13 cellular contexts compared by ENCODE assay signal in the genomic region with DNA sequence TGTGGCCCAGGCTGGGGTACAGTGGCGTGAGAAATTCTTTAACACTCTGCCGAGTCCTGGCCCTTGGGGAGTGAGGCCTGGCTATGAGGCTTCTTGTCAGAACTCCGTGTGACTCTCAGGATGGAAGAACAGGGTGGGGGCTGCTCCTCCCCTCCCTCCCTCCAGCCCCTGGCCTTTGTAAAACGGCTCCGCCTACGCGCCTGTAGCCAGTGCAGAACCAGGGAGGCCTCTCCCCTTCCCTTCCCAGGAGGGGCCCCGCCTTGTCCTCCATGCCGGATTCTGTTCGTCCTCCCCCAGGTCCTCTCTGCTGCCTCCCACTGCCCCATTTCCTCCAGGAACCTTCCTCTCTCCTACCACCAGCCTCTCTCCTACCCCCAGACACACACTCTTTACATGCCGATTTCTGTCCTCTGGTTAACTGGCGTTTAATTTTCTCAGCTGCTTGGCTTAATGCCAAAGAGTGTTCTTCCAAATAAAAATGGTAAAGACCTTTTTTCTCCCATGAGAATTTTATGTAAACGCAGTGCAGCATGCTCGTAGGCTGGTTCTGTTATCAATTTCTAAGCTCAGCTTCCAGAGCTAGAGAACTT. TPM values are rescaled to one million over a fixed set of nuclear protein-coding genes. Genes with fewer than 3 reads are reported as not detected.
DNase-seq lines count a peak whose midpoint lies in the region; ATAC-seq and TF ChIP-seq lines count a peak whose summit lies in the region.
"Had no signal": no experiment of that assay in that cellular context is flagged by ENCODE, and none has a peak within 500 bp of the region (broad histone marks: within the 10 kb centered on the region; RNA-seq: fewer than 3 reads in every experiment).

No MANE protein-coding gene starts in this region.

- peaks cover 0 to 7% (median 3%) of the 10 kb centered on the region in 4 donors for H3K36me3 ChIP-seq in esophagus muscularis mucosa
- peaks cover 11 to 14% of the 10 kb centered on the region in 2 donors for H3K36me3 ChIP-seq in neuronal stem cell (replicated peaks in 1 of 2; ENCODE audit: control insufficient read depth in 2 of 2, insufficient read depth in 2 of 2, low read length in 2 of 2)

- H2BK12ac ChIP-seq in neuronal stem cell (ENCODE audit: low read length) = no peak overlapping the region

- no peak overlapping the region for H3K14ac ChIP-seq in neuronal stem cell (ENCODE audit: low read length)

- no peak overlapping the region for H3K4me2 ChIP-seq in neuronal stem cell (ENCODE audit: insufficient read depth, low read length, poor library complexity, severe bottlenecking)

- H3K4me1 Mint-ChIP-seq in stimulated activated memory B cell treated with anti-CD40 and anti-IgM and Interleukin-4, amounts not matched to agents 10 μg/mL and 1 μg/mL and 100 μg/mL, for 72 hours = no peaks in the 10 kb centered on the region

- H3K9ac ChIP-seq in neuronal stem cell (ENCODE audit: low read depth, low read length, poor library complexity) = no peak overlapping the region

- no peak overlapping the region for H3K18ac ChIP-seq in neuronal stem cell (ENCODE audit: low read length)

- 17% methylated on average over 14 of the region's 14 CpGs for WGBS in esophagus muscularis mucosa
- no CpG with 5 or more reads among the region's 14 CpGs for WGBS in neuronal stem cell (ENCODE audit: extremely low coverage in 2 of 2, insufficient read length in 2 of 2, insufficient replicate concordance in 1 of 2), 2 donors

- H3K9me3 Mint-ChIP-seq in stimulated activated memory B cell treated with anti-CD40 and anti-IgM and Interleukin-4, amounts not matched to agents 10 μg/mL and 1 μg/mL and 100 μg/mL, for 72 hours = no peaks in the 10 kb centered on the region
- H3K9me3 Mint-ChIP-seq: CD4-positive, CD25-positive, alpha-beta regulatory T cell; central memory CD8-positive, alpha-beta T cell had no signal

- H3K4me1 ChIP-seq in esophagus muscularis mucosa = peaks cover 17 to 65% (median 54%) of the 10 kb centered on the region in 4 donors
- H3K4me1 ChIP-seq in neuronal stem cell (ENCODE audit: control insufficient read depth in 2 of 2, insufficient read depth in 1 of 2, low read depth in 1 of 2, low read length in 2 of 2) = peaks cover 26 to 32% of the 10 kb centered on the region in 2 donors

- H4K8ac ChIP-seq in neuronal stem cell (ENCODE audit: low read depth, low read length) = no peak overlapping the region

- H3K4ac ChIP-seq in neuronal stem cell (ENCODE audit: low read length) = no peak overlapping the region

- H2AFZ ChIP-seq in neuronal stem cell (ENCODE audit: low read length) = peak overlapping the region; percentile 25

- TF ChIP-seq POLR2A in esophagus muscularis mucosa (IDR thresholded peaks at IDR 0.05; ENCODE audit: low read depth) = no peak

- H2BK5ac ChIP-seq in neuronal stem cell (ENCODE audit: low read length) = no peak overlapping the region

- TF ChIP-seq CTCF in esophagus muscularis mucosa (IDR thresholded peaks at IDR 0.05) = no peak

- no peak overlapping the region for H2AK5ac ChIP-seq in neuronal stem cell (ENCODE audit: low read depth, low read length)

- H3K36me3 Mint-ChIP-seq in stimulated activated memory B cell treated with anti-CD40 and anti-IgM and Interleukin-4, amounts not matched to agents 10 μg/mL and 1 μg/mL and 100 μg/mL, for 72 hours = no peaks in the 10 kb centered on the region

- H3K27ac Mint-ChIP-seq in stimulated activated memory B cell treated with anti-CD40 and anti-IgM and Interleukin-4, amounts not matched to agents 10 μg/mL and 1 μg/mL and 100 μg/mL, for 72 hours = no peak overlapping the region
- H3K27ac Mint-ChIP-seq: HFFc6 had no signal

- H3K27me3 ChIP-seq in esophagus muscularis mucosa (no peaks in the 10 kb centered on the region), neuronal stem cell (ENCODE audit: control insufficient read depth in 3 of 3, insufficient read depth in 3 of 3, low read depth in 1 of 3, low read length in 3 of 3) (peaks cover 0 to 2% (median 0%) of the 10 kb centered on the region in 3 experiments)

- no peak for TF ChIP-seq EP300 in esophagus muscularis mucosa (IDR thresholded peaks at IDR 0.05)

- peaks cover 36% of the 10 kb centered on the region for H3K27me3 Mint-ChIP-seq in stimulated activated memory B cell treated with anti-CD40 and anti-IgM and Interleukin-4, amounts not matched to agents 10 μg/mL and 1 μg/mL and 100 μg/mL, for 72 hours
- H3K27me3 Mint-ChIP-seq: CD4-positive, CD25-positive, alpha-beta regulatory T cell had no signal

- peak; percentile 66 for DNase-seq in DMS79 treated with DMSO at 0.1 percent for 48 hours (lab: John Stamatoyannopoulos, UW)
- DNase-seq in NCI-H2171 treated with DMSO at 0.1 percent for 48 hours (lab: John Stamatoyannopoulos, UW) = peak; percentile 63
- peak; percentile 93 for DNase-seq in esophagus muscularis mucosa (ENCODE audit: extremely low spot score)
- peak; percentile 38 for DNase-seq in neuronal stem cell (ENCODE audit: low spot score)
- DNase-seq in HuH-7 (ENCODE audit: low spot score) = no peak
- no peak for DNase-seq in SW480 (ENCODE audit: low spot score)
- DNase-seq: CD4-positive, CD25-positive, alpha-beta regulatory T cell; HFFc6; stimulated activated naive CD4-positive, alpha-beta T cell treated with Interleukin-2 at 50 U/mL for 16 hours had no signal

- no peak overlapping the region for H3K23ac ChIP-seq in neuronal stem cell (ENCODE audit: low read depth, low read length, poor library complexity)

- no peak overlapping the region for H2BK15ac ChIP-seq in neuronal stem cell (ENCODE audit: low read length)

- H4K91ac ChIP-seq in neuronal stem cell (ENCODE audit: low read depth, low read length, poor library complexity) = no peak overlapping the region

- intact Hi-C loops in esophagus muscularis mucosa (cut with DNase I) = no loop called here

- peak overlapping the region; percentile 36 to 50 (median 44) for H3K4me3 ChIP-seq in esophagus muscularis mucosa
- no peak overlapping the region for H3K4me3 ChIP-seq in neuronal stem cell (ENCODE audit: low read length in 2 of 2)

- H3K27ac ChIP-seq in esophagus muscularis mucosa (replicated peaks in 1 of 4) (peak overlapping the region; percentile 66 to 77 (median 74)), neuronal stem cell (replicated peaks; ENCODE audit: low read length) (no peak overlapping the region)

- no peak for ATAC-seq in stimulated activated memory B cell treated with anti-CD40 and anti-IgM and Interleukin-4, amounts not matched to agents 10 μg/mL and 1 μg/mL and 100 μg/mL, for 72 hours
- ATAC-seq in GM18909 (IDR thresholded peaks at IDR 0.05; ENCODE audit: poor library complexity, unreplicated experiment) = no peak

- no peaks in the 10 kb centered on the region for H3K9me3 ChIP-seq in esophagus muscularis mucosa
- peaks cover 0 to 5% of the 10 kb centered on the region in 2 donors for H3K9me3 ChIP-seq in neuronal stem cell (replicated peaks in 1 of 2; ENCODE audit: control insufficient read depth in 2 of 2, insufficient read depth in 1 of 2, low read depth in 1 of 2, low read length in 2 of 2)

- H2BK120ac ChIP-seq in neuronal stem cell (ENCODE audit: low read depth, low read length) = no peak overlapping the region

- H3K4me3 Mint-ChIP-seq in stimulated activated memory B cell treated with anti-CD40 and anti-IgM and Interleukin-4, amounts not matched to agents 10 μg/mL and 1 μg/mL and 100 μg/mL, for 72 hours = no peak overlapping the region
- H3K4me3 Mint-ChIP-seq: CD4-positive, CD25-positive, alpha-beta regulatory T cell; central memory CD8-positive, alpha-beta T cell; HFFc6 had no signal

- H3K79me1 ChIP-seq in neuronal stem cell (ENCODE audit: low read depth, low read length) = peaks cover 9% of the 10 kb centered on the region

RNA-seq across cellular contexts. Expression of a gene that starts 21.0 kb away (rescaled TPM):
- total RNA-seq in esophagus muscularis mucosa = 10 to 100 TPM; 29.2 to 68.4 (median 40.4) TPM
- 44.9 TPM for polyA plus RNA-seq in neuronal stem cell (2013, experiment 1 of 2)
- polyA plus RNA-seq in neuronal stem cell (2013, experiment 2 of 2) = 45.6 TPM
- total RNA-seq: HFFc6, RPMI7951 had no signal

Comparison
In these comparisons a context has a peak if more than half of its experiments do, and no peak if none do; other contexts are left out.
1. DNase-seq: peak in DMS79 treated with DMSO at 0.1 percent for 48 hours (single experiment), NCI-H2171 treated with DMSO at 0.1 percent for 48 hours (single experiment), esophagus muscularis mucosa (single experiment) and neuronal stem cell (single experiment); none in HuH-7 (single experiment) and SW480 (single experiment).
2. H3K4me3 ChIP-seq: peak in esophagus muscularis mucosa (4 of 4); none in neuronal stem cell (0 of 2).